In the genomic region with DNA sequence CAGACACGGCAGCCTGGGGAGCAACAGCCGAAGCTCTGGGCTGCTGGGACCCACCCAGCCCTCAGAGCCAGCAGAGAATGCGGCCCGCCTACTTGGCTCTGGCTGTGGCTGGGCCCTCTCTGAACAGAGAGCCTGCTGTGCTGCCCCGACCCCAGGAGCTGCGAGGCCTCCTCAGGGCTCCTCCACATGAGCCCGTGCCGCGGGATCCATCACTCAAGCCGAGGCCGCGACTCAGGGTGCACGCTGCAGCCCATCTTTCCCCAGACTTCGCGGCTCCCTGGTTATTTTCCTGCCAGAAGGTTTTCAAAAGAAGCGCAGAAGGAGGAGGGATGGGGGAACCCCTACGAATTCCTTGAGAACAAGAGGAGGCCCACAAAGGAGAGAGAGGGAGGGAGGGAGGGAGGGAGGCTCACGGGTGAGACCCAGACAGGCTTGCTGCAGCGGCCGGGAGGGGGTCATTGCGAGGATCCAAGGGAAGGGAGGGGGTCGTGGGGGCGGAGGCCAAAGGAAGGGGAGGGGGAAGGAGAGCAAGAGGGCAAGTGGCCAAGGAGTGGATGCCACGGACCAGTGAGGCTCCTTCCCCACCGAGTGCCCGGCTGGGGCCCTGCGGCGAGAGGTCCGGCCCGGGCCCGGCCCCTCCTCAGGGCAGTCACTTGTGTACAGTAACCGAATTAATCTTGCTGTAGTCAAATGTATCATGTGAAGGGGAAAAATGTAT, we compare ENCODE assay signal across 27 cellular contexts.
DNase-seq lines count a peak whose midpoint lies in the region; ATAC-seq, FAIRE-seq and TF ChIP-seq lines count a peak whose summit lies in the region.
"Had no signal": no experiment of that assay in that cellular context is flagged by ENCODE, and none has a peak within 500 bp of the region (broad histone marks: within the 10 kb centered on the region; RNA-seq: fewer than 3 reads in every experiment).

No MANE protein-coding gene starts in this region.

- no peak overlapping the region for H3K9ac ChIP-seq in neural progenitor cell
- H3K9ac ChIP-seq: GM23248, SK-N-SH had no signal

- no peak overlapping the region for H3K27ac Mint-ChIP-seq in neural progenitor cell
- H3K27ac Mint-ChIP-seq: activated CD8-positive, alpha-beta T cell treated with anti-CD3 and anti-CD28 coated beads for 36 hours; activated naive CD8-positive, alpha-beta T cell treated with anti-CD3 and anti-CD28 coated beads, Interleukin-2, amount 10 ng/mL, durations not matched to agents 7 days and 5 days; B cell; CD8-positive, alpha-beta T cell; stimulated activated naive CD8-positive, alpha-beta T cell treated with anti-CD3 and anti-CD28 coated beads, Interleukin-15, amount 100 ng/mL, for 72 hours; T-helper 17 cell; type B pancreatic cell had no signal

- no peak for FAIRE-seq in urothelium cell line (lab: Jason Lieb, UNC)
- FAIRE-seq: astrocyte, endothelial cell of umbilical vein, GM12892 had no signal

- H3K79me2 ChIP-seq in neural progenitor cell (ENCODE audit: low read depth), result no peaks in the 10 kb centered on the region

- H3F3A ChIP-seq in neural progenitor cell (ENCODE audit: low read depth), result peaks cover 31% of the 10 kb centered on the region

- DNase-seq in H7, result peak; percentile 95
- no peak for DNase-seq in iPS DF 6.9 (ENCODE audit: low read depth, low spot score)
- peak; percentile 90 for DNase-seq in neural progenitor cell (ENCODE audit: low spot score)
- DNase-seq in urothelium cell line (ENCODE audit: low spot score), result no peak
- DNase-seq in activated T-cell treated with anti-CD3 and anti-CD28 coated beads, Interleukin-2, amount 50 U/mL, for 4 hours, result no peak
- no peak for DNase-seq in epidermal melanocyte (ENCODE audit: insufficient read length, low spot score)
- DNase-seq in SW480 (ENCODE audit: low spot score), result no peak
- DNase-seq: activated CD8-positive, alpha-beta T cell treated with anti-CD3 and anti-CD28 coated beads for 36 hours; activated effector memory CD4-positive, alpha-beta T cell treated with anti-CD3 and anti-CD28 coated beads, Interleukin-2, amount 50 U/mL, for 16 hours; activated naive CD8-positive, alpha-beta T cell treated with anti-CD3 and anti-CD28 coated beads, Interleukin-2, amount 10 ng/mL, durations not matched to agents 7 days and 5 days; activated T-cell treated with anti-CD3 and anti-CD28 coated beads for 4 hours; CD8-positive, alpha-beta T cell; DMS 273 treated with DMSO at 0.1 percent for 48 hours; GM23248; NCI-H1092; NCI-H187; NCI-H226; SK-N-SH; stimulated activated naive CD8-positive, alpha-beta T cell treated with anti-CD3 and anti-CD28 coated beads, Interleukin-15, amount 100 ng/mL, for 72 hours; T-helper 17 cell had no signal

- no CpG with 5 or more reads among the region's 32 CpGs for WGBS in iPS DF 6.9 (ENCODE audit: insufficient coverage, insufficient read length)

- H4K20me1 ChIP-seq in neural progenitor cell (ENCODE audit: low read depth), result peaks cover 19% of the 10 kb centered on the region

- peaks cover 14% of the 10 kb centered on the region for H3K36me3 Mint-ChIP-seq in neural progenitor cell
- H3K36me3 Mint-ChIP-seq in activated T-cell treated with anti-CD3 and anti-CD28 coated beads, Interleukin-2, amount 50 U/mL, for 4 hours (ENCODE audit: insufficient read depth), result peaks cover 5% of the 10 kb centered on the region
- H3K36me3 Mint-ChIP-seq: activated naive CD8-positive, alpha-beta T cell treated with anti-CD3 and anti-CD28 coated beads, Interleukin-2, amount 10 ng/mL, durations not matched to agents 7 days and 5 days; type B pancreatic cell had no signal

- H3K4me3 Mint-ChIP-seq in neural progenitor cell, result no peak overlapping the region
- H3K4me3 Mint-ChIP-seq in activated T-cell treated with anti-CD3 and anti-CD28 coated beads, Interleukin-2, amount 50 U/mL, for 4 hours, result no peak overlapping the region
- H3K4me3 Mint-ChIP-seq: activated CD8-positive, alpha-beta T cell treated with anti-CD3 and anti-CD28 coated beads for 36 hours; activated naive CD8-positive, alpha-beta T cell treated with anti-CD3 and anti-CD28 coated beads, Interleukin-2, amount 10 ng/mL, durations not matched to agents 7 days and 5 days; B cell; CD8-positive, alpha-beta T cell; central memory CD8-positive, alpha-beta T cell; stimulated activated naive CD8-positive, alpha-beta T cell treated with anti-CD3 and anti-CD28 coated beads, Interleukin-15, amount 100 ng/mL, for 72 hours; T-helper 17 cell; type B pancreatic cell had no signal

- no peak for ATAC-seq in activated T-cell treated with anti-CD3 and anti-CD28 coated beads, Interleukin-2, amount 50 U/mL, for 4 hours
- ATAC-seq: activated CD8-positive, alpha-beta T cell treated with anti-CD3 and anti-CD28 coated beads for 36 hours; CD8-positive, alpha-beta T cell; stimulated activated naive CD8-positive, alpha-beta T cell treated with anti-CD3 and anti-CD28 coated beads, Interleukin-15, amount 100 ng/mL, for 72 hours; T-helper 17 cell had no signal

- peaks cover 8% of the 10 kb centered on the region for H3K4me1 ChIP-seq in iPS DF 6.9 (ENCODE audit: control insufficient read depth, insufficient read depth, low read length)
- peaks cover 36% of the 10 kb centered on the region for H3K4me1 ChIP-seq in neural progenitor cell

- H3K9me3 Mint-ChIP-seq in neural progenitor cell, result no peaks in the 10 kb centered on the region
- no peaks in the 10 kb centered on the region for H3K9me3 Mint-ChIP-seq in activated T-cell treated with anti-CD3 and anti-CD28 coated beads, Interleukin-2, amount 50 U/mL, for 4 hours
- H3K9me3 Mint-ChIP-seq: activated CD8-positive, alpha-beta T cell treated with anti-CD3 and anti-CD28 coated beads for 36 hours; activated naive CD8-positive, alpha-beta T cell treated with anti-CD3 and anti-CD28 coated beads, Interleukin-2, amount 10 ng/mL, durations not matched to agents 7 days and 5 days; CD8-positive, alpha-beta T cell; central memory CD8-positive, alpha-beta T cell; stimulated activated naive CD8-positive, alpha-beta T cell treated with anti-CD3 and anti-CD28 coated beads, Interleukin-15, amount 100 ng/mL, for 72 hours; type B pancreatic cell had no signal

- peak overlapping the region; percentile 81 for H3K4me2 ChIP-seq in neural progenitor cell
- H3K4me2 ChIP-seq: SK-N-SH had no signal

- no peaks in the 10 kb centered on the region for H3K9me3 ChIP-seq in iPS DF 6.9 (ENCODE audit: control insufficient read depth, insufficient read depth, low read length)
- H3K9me3 ChIP-seq in neural progenitor cell (ENCODE audit: low read depth), result no peaks in the 10 kb centered on the region
- H3K9me3 ChIP-seq: SK-N-SH had no signal

- H3K4me3 ChIP-seq in H7 (ENCODE audit: insufficient read depth, low read depth, low read length) (peak overlapping the region; percentile 10; the same call in 1 of the 2 replicates), iPS DF 6.9 (ENCODE audit: low read length) (peak overlapping the region; percentile 10; the same call in 1 of the 2 replicates), neural progenitor cell (peak overlapping the region; percentile 32)
- H3K4me3 ChIP-seq: GM23248 had no signal

- peaks cover 29% of the 10 kb centered on the region for H3K4me1 Mint-ChIP-seq in neural progenitor cell
- H3K4me1 Mint-ChIP-seq in activated T-cell treated with anti-CD3 and anti-CD28 coated beads, Interleukin-2, amount 50 U/mL, for 4 hours (ENCODE audit: low read depth), result no peaks in the 10 kb centered on the region
- H3K4me1 Mint-ChIP-seq: activated naive CD8-positive, alpha-beta T cell treated with anti-CD3 and anti-CD28 coated beads, Interleukin-2, amount 10 ng/mL, durations not matched to agents 7 days and 5 days; B cell; central memory CD8-positive, alpha-beta T cell; stimulated activated naive CD8-positive, alpha-beta T cell treated with anti-CD3 and anti-CD28 coated beads, Interleukin-15, amount 100 ng/mL, for 72 hours; T-helper 17 cell had no signal

- peaks cover 4% of the 10 kb centered on the region for H3K27me3 Mint-ChIP-seq in neural progenitor cell (ENCODE audit: insufficient read depth, low read depth)
- H3K27me3 Mint-ChIP-seq in activated T-cell treated with anti-CD3 and anti-CD28 coated beads, Interleukin-2, amount 50 U/mL, for 4 hours (ENCODE audit: low read depth), result no peaks in the 10 kb centered on the region
- H3K27me3 Mint-ChIP-seq: activated CD8-positive, alpha-beta T cell treated with anti-CD3 and anti-CD28 coated beads for 36 hours; activated naive CD8-positive, alpha-beta T cell treated with anti-CD3 and anti-CD28 coated beads, Interleukin-2, amount 10 ng/mL, durations not matched to agents 7 days and 5 days; B cell; central memory CD8-positive, alpha-beta T cell; stimulated activated naive CD8-positive, alpha-beta T cell treated with anti-CD3 and anti-CD28 coated beads, Interleukin-15, amount 100 ng/mL, for 72 hours; T-helper 17 cell; type B pancreatic cell had no signal

- H3K27ac ChIP-seq in VCaP (peak overlapping the region; percentile 11; the same call in 1 of the 2 replicates), iPS DF 6.9 (ENCODE audit: low read length) (no peak overlapping the region), neural progenitor cell (no peak overlapping the region)
- H3K27ac ChIP-seq: GM23248 had no signal

- H3K27me3 ChIP-seq in H7 (ENCODE audit: control insufficient read depth, insufficient read depth, low read length) (peaks cover 13% of the 10 kb centered on the region; the same call in 1 of the 2 replicates), iPS DF 6.9 (ENCODE audit: control insufficient read depth, insufficient read depth, low read length) (no peaks in the 10 kb centered on the region; the same call in 1 of the 2 replicates), neural progenitor cell (peaks cover 16% of the 10 kb centered on the region)

- no peak overlapping the region for H2AFZ ChIP-seq in neural progenitor cell (replicated peaks)
- H2AFZ ChIP-seq: GM23248 had no signal

- H3K36me3 ChIP-seq in H7 (replicated peaks; ENCODE audit: control insufficient read depth, insufficient read depth, low read length) (no peaks in the 10 kb centered on the region), iPS DF 6.9 (ENCODE audit: control insufficient read depth, insufficient read depth, low read length) (peaks cover 3% of the 10 kb centered on the region; the same call in 1 of the 2 replicates), neural progenitor cell (no peaks in the 10 kb centered on the region)

- TF ChIP-seq CTCF in VCaP (conservative IDR thresholded peaks at IDR 0.05), result no peak
- TF ChIP-seq CTCF in neural progenitor cell (IDR thresholded peaks at IDR 0.05), result no peak

Comparison
In these comparisons a context has a peak if more than half of its experiments do, and no peak if none do; other contexts are left out.
1. DNase-seq: peak in H7 (single experiment) and neural progenitor cell (single experiment); none in iPS DF 6.9 (single experiment), urothelium cell line (single experiment), activated T-cell treated with anti-CD3 and anti-CD28 coated beads, Interleukin-2, amount 50 U/mL, for 4 hours (single experiment), epidermal melanocyte (single experiment) and SW480 (single experiment).
2. Peak in every context shown above with its lines, with median percentiles within 50 percentile points of each other: H3K4me3 ChIP-seq.